In the genomic region with DNA sequence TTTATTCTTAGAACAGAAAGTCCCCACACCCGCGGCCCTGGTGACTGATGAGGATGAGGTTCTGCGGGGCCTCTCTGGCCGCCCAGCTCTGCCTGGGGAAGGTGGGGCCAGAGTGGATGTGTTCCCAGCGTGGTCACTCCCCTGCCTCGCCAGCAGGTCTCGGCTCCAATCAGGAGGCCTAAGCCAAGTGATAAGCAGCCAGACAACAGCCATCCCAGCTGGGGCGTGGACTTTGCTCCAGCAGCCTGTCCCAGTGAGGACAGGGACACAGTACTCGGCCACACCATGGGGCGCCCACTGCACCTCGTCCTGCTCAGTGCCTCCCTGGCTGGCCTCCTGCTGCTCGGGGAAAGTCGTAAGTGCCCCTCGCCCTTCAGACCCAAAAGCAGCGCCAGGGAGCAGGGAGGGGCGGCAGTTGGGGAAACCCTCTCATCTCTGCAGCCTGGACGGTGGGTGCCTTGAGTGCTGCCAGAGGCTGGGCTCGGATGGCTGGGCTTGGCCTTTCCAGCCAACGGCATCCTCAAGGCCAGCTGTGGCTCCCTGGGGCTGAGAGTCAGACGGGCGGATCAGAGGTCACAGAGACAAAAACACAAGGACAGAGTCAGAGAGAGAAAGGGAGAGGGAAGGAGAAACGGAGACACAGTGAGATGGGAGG, we compare ENCODE assay signal across 10 cellular contexts. TPM values are rescaled to one million over a fixed set of nuclear protein-coding genes. Genes with fewer than 3 reads are reported as not detected.
A peak's percentile ranks its signal among the peaks of the same experiment; 100 is the strongest.
DNase-seq lines count a peak whose midpoint lies in the region; ATAC-seq and TF ChIP-seq lines count a peak whose summit lies in the region.
"Had no signal": no experiment of that assay in that cellular context is flagged by ENCODE, and none has a peak within 500 bp of the region (broad histone marks: within the 10 kb centered on the region; RNA-seq: fewer than 3 reads in every experiment).

A gene (plus strand): TSS at position 229 of the 655 bp plus-strand sequence. CDS start 57 bp downstream, at position 286.

- ATAC-seq in left lobe of liver (peak; percentile 90), GM18907 (IDR thresholded peaks at IDR 0.05; ENCODE audit: unreplicated experiment) (no peak)

- peak within 1 kb of the TSS; percentile 41 for H3K27ac Mint-ChIP-seq in chondrocyte (ENCODE audit: unreplicated experiment)
- H3K27ac Mint-ChIP-seq: activated naive CD8-positive, alpha-beta T cell; stimulated activated naive CD8-positive, alpha-beta T cell treated with anti-CD3 and anti-CD28 coated beads, Interleukin-15, Interleukin-2, amounts not matched to agents 100 ng/mL and 50 ng/mL, for 24 hours had no signal

- H3K36me3 Mint-ChIP-seq in chondrocyte (ENCODE audit: low read depth): no peaks in the 10 kb centered on the region
- H3K36me3 Mint-ChIP-seq: activated naive CD8-positive, alpha-beta T cell had no signal

- H3K27me3 Mint-ChIP-seq in chondrocyte (ENCODE audit: low read depth): peaks cover 10% of the 10 kb centered on the region

- H3K4me1 Mint-ChIP-seq in chondrocyte (ENCODE audit: low read depth): peaks cover 10% of the 10 kb centered on the region

- DNase-seq in HFF-Myc (ENCODE audit: extremely low read depth, low read depth): no peak
- DNase-seq in chondrocyte (ENCODE audit: low spot score): peak; percentile 68
- DNase-seq in left lobe of liver (ENCODE audit: low spot score): peak; percentile 95
- peak; percentile 29 for DNase-seq in smooth muscle cell of the brain vasculature (ENCODE audit: low read depth, low spot score)
- DNase-seq in effector CD8-positive, alpha-beta T cell (lab: John Stamatoyannopoulos, UW): no peak
- no peak for DNase-seq in GOT3 (lab: John Stamatoyannopoulos, UW)
- DNase-seq in NCI-H1930 (lab: John Stamatoyannopoulos, UW): no peak

- H3K4me3 Mint-ChIP-seq in chondrocyte (ENCODE audit: unreplicated experiment): peak within 1 kb of the TSS; percentile 5
- H3K4me3 Mint-ChIP-seq: activated naive CD8-positive, alpha-beta T cell; stimulated activated naive CD8-positive, alpha-beta T cell treated with anti-CD3 and anti-CD28 coated beads, Interleukin-15, Interleukin-2, amounts not matched to agents 100 ng/mL and 50 ng/mL, for 24 hours had no signal

- H3K4me3 ChIP-seq in HFF-Myc (replicated peaks; ENCODE audit: low read depth, low read length): peak within 1 kb of the TSS; percentile 22

- no peaks in the 10 kb centered on the region for H3K9me3 Mint-ChIP-seq in chondrocyte (ENCODE audit: low read depth)
- H3K9me3 Mint-ChIP-seq: stimulated activated naive CD8-positive, alpha-beta T cell treated with anti-CD3 and anti-CD28 coated beads, Interleukin-15, Interleukin-2, amounts not matched to agents 100 ng/mL and 50 ng/mL, for 24 hours had no signal

- no peak for TF ChIP-seq CTCF in HFF-Myc (IDR thresholded peaks at IDR 0.05; ENCODE audit: low read depth, low read length, missing control alignments)
- peak; percentile 10 for TF ChIP-seq CTCF in chondrocyte (IDR thresholded peaks at IDR 0.05)

RNA-seq across cellular contexts. Expression of the gene that starts here (rescaled TPM):
- total RNA-seq in chondrocyte (1.9 to 2.0 TPM in 2 of 3 replicates, not detected in the other), left lobe of liver (124 TPM)

Comparison
In these comparisons a context has a peak if more than half of its experiments do, and no peak if none do; other contexts are left out.
1. RNA of the gene that starts here (total RNA-seq): 124 TPM in left lobe of liver (single experiment); 1.9 to 2.0 TPM in chondrocyte; every median in the first group is over 10 times any median in the second.
2. DNase-seq: peak in chondrocyte (single experiment), left lobe of liver (single experiment) and smooth muscle cell of the brain vasculature (single experiment); none in HFF-Myc (single experiment), effector CD8-positive, alpha-beta T cell (single experiment), GOT3 (single experiment) and NCI-H1930 (0 of 2).